10 cellular contexts compared by ENCODE assay signal in genomic region chr11:44456544-44457270, GRCh38.
DNase-seq lines count a peak whose midpoint lies in the region; ATAC-seq and TF ChIP-seq lines count a peak whose summit lies in the region.
"Had no signal": no experiment of that assay in that cellular context is flagged by ENCODE, and none has a peak within 500 bp of the region (broad histone marks: within the 10 kb centered on the region; RNA-seq: fewer than 3 reads in every experiment).

No MANE protein-coding gene starts in this region.

- peak; percentile 62 to 68 for ATAC-seq in right cardiac atrium
- no peak for ATAC-seq in HG03097 (IDR thresholded peaks at IDR 0.05; ENCODE audit: low FRiP score, unreplicated experiment)

- POLR2A ChIA-PET in HEK293 (lab: Yijun Ruan, JAX): no interaction called here

- DNase-seq in AG08396 (ENCODE audit: low spot score): peak; percentile 21
- peak; percentile 42 for DNase-seq in SK-MEL-5 (ENCODE audit: low read depth, low spot score)
- DNase-seq in right cardiac atrium: peak in 2 of 3 donors; percentile 55 to 59
- no peak for DNase-seq in activated T-helper 1 cell treated with anti-CD3 and anti-CD28 coated beads, Interleukin-12 subunit alpha, Interleukin-12 subunit beta, Interleukin-2, Interleukin-4 antibody, amounts not matched to agents 30 ng/mL and 10 ng/mL and 1 ng/mL, durations not matched to agents 14 hours and 24 hours and 36 hours (ENCODE audit: low spot score)
- DNase-seq in stimulated activated CD4-positive, alpha-beta T cell treated with anti-CD3 and anti-CD28 coated beads, Interleukin-12 subunit alpha, Interleukin-12 subunit beta, amount 100 ng/mL, for 4 hours: no peak
- no peak for DNase-seq in activated naive CD8-positive, alpha-beta T cell treated with anti-CD3 and anti-CD28 coated beads for 36 hours
- DNase-seq: DND-41; effector memory CD4-positive, alpha-beta T cell had no signal

- H3K9me3 ChIP-seq in HEK293 (ENCODE audit: control insufficient read depth, insufficient read depth, low read depth, low read length) (no peaks in the 10 kb centered on the region), right cardiac atrium (ENCODE audit: control insufficient read depth, low read length) (no peaks in the 10 kb centered on the region)

- H3K4me3 Mint-ChIP-seq in activated T-helper 1 cell treated with anti-CD3 and anti-CD28 coated beads, Interleukin-12 subunit alpha, Interleukin-12 subunit beta, Interleukin-2, Interleukin-4 antibody, amounts not matched to agents 30 ng/mL and 10 ng/mL and 1 ng/mL, durations not matched to agents 14 hours and 24 hours and 36 hours: no peak overlapping the region
- H3K4me3 Mint-ChIP-seq in activated naive CD8-positive, alpha-beta T cell treated with anti-CD3 and anti-CD28 coated beads for 36 hours: no peak overlapping the region

- WGBS in right cardiac atrium: 48% methylated on average over 10 of the region's 10 CpGs

- no peaks in the 10 kb centered on the region for H3K4me1 Mint-ChIP-seq in activated T-helper 1 cell treated with anti-CD3 and anti-CD28 coated beads, Interleukin-12 subunit alpha, Interleukin-12 subunit beta, Interleukin-2, Interleukin-4 antibody, amounts not matched to agents 30 ng/mL and 10 ng/mL and 1 ng/mL, durations not matched to agents 14 hours and 24 hours and 36 hours (ENCODE audit: low read depth)
- no peaks in the 10 kb centered on the region for H3K4me1 Mint-ChIP-seq in activated naive CD8-positive, alpha-beta T cell treated with anti-CD3 and anti-CD28 coated beads for 36 hours

- in situ Hi-C loops in SK-MEL-5 (cut with HindIII; ENCODE audit: low pct_unique_long_range_greater_than_20kb, low sequenced_read_pairs): no loop called here

- 0 out of 2 replicates have a peak, but pooled peaks have one; percentile 29 for TF ChIP-seq CTCF in HEK293 (tag by site-specific recombination; IDR thresholded peaks at IDR 0.05)

- H3K9me3 Mint-ChIP-seq in activated T-helper 1 cell treated with anti-CD3 and anti-CD28 coated beads, Interleukin-12 subunit alpha, Interleukin-12 subunit beta, Interleukin-2, Interleukin-4 antibody, amounts not matched to agents 30 ng/mL and 10 ng/mL and 1 ng/mL, durations not matched to agents 14 hours and 24 hours and 36 hours: no peaks in the 10 kb centered on the region
- H3K9me3 Mint-ChIP-seq in activated naive CD8-positive, alpha-beta T cell treated with anti-CD3 and anti-CD28 coated beads for 36 hours: no peaks in the 10 kb centered on the region

- H3K4me1 ChIP-seq in HEK293 (ENCODE audit: control insufficient read depth, insufficient read depth, low read length) (no peaks in the 10 kb centered on the region), right cardiac atrium (ENCODE audit: control insufficient read depth, insufficient read depth, low read length) (no peaks in the 10 kb centered on the region)

- H3K36me3 Mint-ChIP-seq in activated T-helper 1 cell treated with anti-CD3 and anti-CD28 coated beads, Interleukin-12 subunit alpha, Interleukin-12 subunit beta, Interleukin-2, Interleukin-4 antibody, amounts not matched to agents 30 ng/mL and 10 ng/mL and 1 ng/mL, durations not matched to agents 14 hours and 24 hours and 36 hours (ENCODE audit: low read depth): no peaks in the 10 kb centered on the region
- no peaks in the 10 kb centered on the region for H3K36me3 Mint-ChIP-seq in activated naive CD8-positive, alpha-beta T cell treated with anti-CD3 and anti-CD28 coated beads for 36 hours

- no peak overlapping the region for H3K27ac Mint-ChIP-seq in activated T-helper 1 cell treated with anti-CD3 and anti-CD28 coated beads, Interleukin-12 subunit alpha, Interleukin-12 subunit beta, Interleukin-2, Interleukin-4 antibody, amounts not matched to agents 30 ng/mL and 10 ng/mL and 1 ng/mL, durations not matched to agents 14 hours and 24 hours and 36 hours
- no peak overlapping the region for H3K27ac Mint-ChIP-seq in activated naive CD8-positive, alpha-beta T cell treated with anti-CD3 and anti-CD28 coated beads for 36 hours

- peaks cover 2% of the 10 kb centered on the region for H3K27me3 Mint-ChIP-seq in activated T-helper 1 cell treated with anti-CD3 and anti-CD28 coated beads, Interleukin-12 subunit alpha, Interleukin-12 subunit beta, Interleukin-2, Interleukin-4 antibody, amounts not matched to agents 30 ng/mL and 10 ng/mL and 1 ng/mL, durations not matched to agents 14 hours and 24 hours and 36 hours (ENCODE audit: insufficient read depth)
- H3K27me3 Mint-ChIP-seq in activated naive CD8-positive, alpha-beta T cell treated with anti-CD3 and anti-CD28 coated beads for 36 hours: no peaks in the 10 kb centered on the region

- intact Hi-C loops in right cardiac atrium (cut with DNase I): no loop called here
- intact Hi-C loops in activated T-helper 1 cell treated with anti-CD3 and anti-CD28 coated beads, Interleukin-12 subunit alpha, Interleukin-12 subunit beta, Interleukin-2, Interleukin-4 antibody, amounts not matched to agents 30 ng/mL and 10 ng/mL and 1 ng/mL, durations not matched to agents 14 hours and 24 hours and 36 hours (cut with micrococcal nuclease): no loop called here

- no peaks in the 10 kb centered on the region for H3K27me3 ChIP-seq in right cardiac atrium (ENCODE audit: control insufficient read depth, insufficient read depth)

- CTCF ChIA-PET in HEK293 (lab: Yijun Ruan, JAX): interaction anchor here (0.6 kb wide), 1 partner anchor 359 kb away, joined by 3 read pairs; no protein-coding TSS in a partner anchor

- H3K4me3 ChIP-seq in HEK293 (ENCODE audit: low read depth, low read length) (no peak overlapping the region), right cardiac atrium (ENCODE audit: low read length) (no peak overlapping the region)

- H3K36me3 ChIP-seq in HEK293 (ENCODE audit: control insufficient read depth in 2 of 2, insufficient read depth in 1 of 2, low read length in 2 of 2): no peaks in the 10 kb centered on the region

- H3K27ac ChIP-seq in HEK293 (ENCODE audit: extremely low read depth, low read depth, low read length) (no peak overlapping the region), right cardiac atrium (ENCODE audit: low read length) (no peak overlapping the region)

TF ChIP-seq in HEK293, 187 proteins besides CTCF, POLR2A, EP300 and RAD21:
- TF ChIP-seq ZNF548 (tag by site-specific recombination; IDR thresholded peaks at IDR 0.05) (no peak), ZNF658 (tag by site-specific recombination; IDR thresholded peaks at IDR 0.05) (no peak), ZNF571 (tag by site-specific recombination; IDR thresholded peaks at IDR 0.05) (no peak), ZNF600 (tag by site-specific recombination; IDR thresholded peaks at IDR 0.05) (no peak), ZNF221 (tag by site-specific recombination; IDR thresholded peaks at IDR 0.05; ENCODE audit: borderline replicate concordance) (no peak)
TF ChIP-seq in HEK293: peak in this region for 0.

Comparison
In these comparisons a context has a peak if more than half of its experiments do, and no peak if none do; other contexts are left out.
1. DNase-seq: peak in AG08396 (single experiment), SK-MEL-5 (single experiment) and right cardiac atrium (2 of 3); none in activated T-helper 1 cell treated with anti-CD3 and anti-CD28 coated beads, Interleukin-12 subunit alpha, Interleukin-12 subunit beta, Interleukin-2, Interleukin-4 antibody, amounts not matched to agents 30 ng/mL and 10 ng/mL and 1 ng/mL, durations not matched to agents 14 hours and 24 hours and 36 hours (single experiment), stimulated activated CD4-positive, alpha-beta T cell treated with anti-CD3 and anti-CD28 coated beads, Interleukin-12 subunit alpha, Interleukin-12 subunit beta, amount 100 ng/mL, for 4 hours (single experiment) and activated naive CD8-positive, alpha-beta T cell treated with anti-CD3 and anti-CD28 coated beads for 36 hours (single experiment).